ENCODE assay signal across 1 cellular context in the genomic region with DNA sequence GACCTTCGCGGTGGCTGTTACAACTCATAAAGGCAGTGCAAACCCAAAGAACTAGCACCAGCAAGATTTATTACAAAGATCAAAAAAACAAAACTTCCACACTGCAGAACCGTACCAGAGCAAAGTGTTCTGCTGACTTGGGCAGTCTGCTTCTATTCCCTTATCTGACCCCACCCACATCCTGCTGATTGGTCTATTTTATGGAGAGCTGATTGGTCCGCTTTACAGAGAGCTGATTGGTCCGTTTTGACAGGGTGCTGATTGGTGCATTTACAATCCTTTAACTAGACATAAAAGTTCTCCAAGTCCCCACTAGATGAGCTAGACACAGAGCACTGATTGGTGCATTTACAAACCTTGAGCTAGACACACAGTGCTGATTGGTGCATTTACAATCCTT. TPM values are rescaled to one million over a fixed set of nuclear protein-coding genes. Genes with fewer than 3 reads are reported as not detected.
"Had no signal": no experiment of that assay in that cellular context is flagged by ENCODE, and none has a peak within 500 bp of the region (broad histone marks: within the 10 kb centered on the region; RNA-seq: fewer than 3 reads in every experiment).

No MANE protein-coding gene starts in this region.

RNA-seq across cellular contexts. Expression of a gene that starts 31.2 kb away (rescaled TPM):
- total RNA-seq: IMR-90 had no signal
- polyA plus RNA-seq: IMR-90 had no signal
